Comparison of ENCODE assay signal across 1 cellular context in the genomic region with DNA sequence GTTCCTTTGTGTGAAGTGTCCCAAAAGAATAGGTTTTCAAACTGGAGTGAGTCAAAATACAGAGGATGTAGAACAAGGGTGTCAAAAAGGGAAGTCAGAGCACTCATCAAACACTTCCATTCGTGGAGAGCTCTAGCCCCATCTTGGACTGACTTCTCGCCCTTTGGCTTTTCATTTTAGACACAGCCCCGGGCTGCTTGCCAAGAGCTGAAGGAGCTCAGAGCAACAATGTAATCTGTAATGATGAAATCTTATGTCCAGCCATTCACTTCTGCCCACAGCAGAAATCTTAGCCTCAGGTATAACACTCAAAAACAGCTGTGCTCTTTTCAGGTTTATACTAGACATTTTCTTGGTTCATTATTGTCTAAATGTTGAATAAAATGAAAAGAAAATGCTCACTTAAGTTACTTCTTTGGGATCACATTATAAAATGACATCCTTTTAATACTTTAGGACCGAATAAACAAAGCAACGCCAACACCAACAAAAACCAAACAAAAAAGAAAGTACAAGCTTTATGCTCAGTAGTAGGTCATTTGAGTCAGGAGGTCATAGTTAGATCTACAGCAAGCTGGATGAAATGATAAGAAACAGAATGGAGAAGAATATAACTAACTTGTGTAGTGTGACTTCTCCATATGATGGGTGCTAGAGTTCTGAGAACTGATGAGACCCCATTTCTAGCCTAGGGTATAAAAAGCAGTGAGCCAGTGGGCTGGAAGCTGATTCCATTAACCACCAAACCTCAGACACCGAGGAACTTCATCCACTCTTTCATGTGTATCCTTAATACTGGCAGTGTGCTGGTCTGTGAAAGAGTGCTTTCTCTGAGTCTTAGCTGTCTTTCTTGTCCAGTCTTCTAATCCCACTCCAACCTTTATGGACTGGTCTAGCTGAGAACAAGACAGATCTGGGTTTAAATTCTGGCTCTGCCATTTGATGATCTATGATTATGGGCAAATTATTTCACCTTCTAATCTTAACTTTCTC.
TF ChIP-seq lines count a peak whose summit lies in the region.

No MANE protein-coding gene starts in this region.

TF ChIP-seq in endothelial cell of umbilical vein, 7 proteins besides CTCF, POLR2A, EP300 and RAD21 (continued from another document):
- no peak for TF ChIP-seq GATA2 (IDR thresholded peaks at IDR 0.05; ENCODE audit: insufficient read depth, insufficient read length, low read depth, low read length)
TF ChIP-seq in endothelial cell of umbilical vein: peak in this region for 0.
